ENCODE assay signal across 15 cellular contexts in genomic region chr11:15053201-15053685, GRCh38. TPM values are rescaled to one million over a fixed set of nuclear protein-coding genes. Genes with fewer than 3 reads are reported as not detected.
A peak's percentile ranks its signal among the peaks of the same experiment; 100 is the strongest.
DNase-seq lines count a peak whose midpoint lies in the region; ATAC-seq and TF ChIP-seq lines count a peak whose summit lies in the region.
"Had no signal": no experiment of that assay in that cellular context is flagged by ENCODE, and none has a peak within 500 bp of the region (broad histone marks: within the 10 kb centered on the region; RNA-seq: fewer than 3 reads in every experiment).

No MANE protein-coding gene starts in this region.

- peaks cover 5 to 7% of the 10 kb centered on the region in 2 donors for H3K27me3 Mint-ChIP-seq in CD4-positive, alpha-beta memory T cell

- no peaks in the 10 kb centered on the region for H3K4me1 Mint-ChIP-seq in CD4-positive, alpha-beta memory T cell

- intact Hi-C loops in CD4-positive, alpha-beta memory T cell (cut with micrococcal nuclease), result no loop called here
- intact Hi-C loops in left colon (cut with DNase I, micrococcal nuclease), result no loop called here

- H3K9me3 ChIP-seq in CD4-positive, alpha-beta memory T cell (ENCODE audit: control insufficient read depth in 1 of 2, low read length in 2 of 2), result no peaks in the 10 kb centered on the region
- H3K9me3 ChIP-seq: body of pancreas, SJSA1 had no signal

- DNase-seq in stimulated activated CD4-positive, alpha-beta T cell treated with anti-CD3 and anti-CD28 coated beads, Interleukin-1b, Interleukin-23, amount 100 ng/mL, for 48 hours, result peak; percentile 57
- no peak for DNase-seq in stimulated activated CD4-positive, alpha-beta T cell treated with anti-CD3 and anti-CD28 coated beads, Interleukin-4, amount 100 ng/mL, for 4 hours
- DNase-seq in RKO (ENCODE audit: low spot score), result peak; percentile 29
- DNase-seq in fibroblast of the aortic adventitia (ENCODE audit: low read depth), result peak; percentile 48
- no peak for DNase-seq in CD4-positive, alpha-beta memory T cell
- no peak for DNase-seq in left colon
- no peak for DNase-seq in globus pallidus (ENCODE audit: low spot score)
- DNase-seq: body of pancreas; C1 segment of cervical spinal cord; kidney; NCI-H187 treated with DMSO at 0.1 percent for 48 hours; retina; stimulated activated CD4-positive, alpha-beta T cell treated with anti-CD3 and anti-CD28 coated beads, Interleukin-4, amount 100 ng/mL, for 24 hours had no signal

- no peak overlapping the region for H3K4me3 ChIP-seq in fibroblast of the aortic adventitia (ENCODE audit: low read depth, low read length)
- H3K4me3 ChIP-seq in CD4-positive, alpha-beta memory T cell (ENCODE audit: low read length in 2 of 2), result no peak overlapping the region
- H3K4me3 ChIP-seq: body of pancreas, SJSA1 had no signal

- H3K27me3 ChIP-seq in CD4-positive, alpha-beta memory T cell (ENCODE audit: insufficient read depth, low read length), result no peaks in the 10 kb centered on the region
- H3K27me3 ChIP-seq: body of pancreas had no signal

- no peaks in the 10 kb centered on the region for H3K9me3 Mint-ChIP-seq in CD4-positive, alpha-beta memory T cell

- no peaks in the 10 kb centered on the region for H3K36me3 Mint-ChIP-seq in CD4-positive, alpha-beta memory T cell

- no peak overlapping the region for H3K27ac Mint-ChIP-seq in CD4-positive, alpha-beta memory T cell

- CTCF ChIA-PET in CD4-positive, alpha-beta memory T cell (lab: Charles Lee; ENCODE audit: partially characterized antibody), result no interaction called here

- no peak overlapping the region for H3K4me3 Mint-ChIP-seq in CD4-positive, alpha-beta memory T cell

- no peaks in the 10 kb centered on the region for H3K36me3 ChIP-seq in CD4-positive, alpha-beta memory T cell (ENCODE audit: insufficient read depth, low read length)
- H3K36me3 ChIP-seq: SJSA1 had no signal

- no peak overlapping the region for H3K27ac ChIP-seq in CD4-positive, alpha-beta memory T cell (ENCODE audit: low read depth, low read length)
- H3K27ac ChIP-seq: body of pancreas, SJSA1 had no signal

- POLR2A ChIA-PET in CD4-positive, alpha-beta memory T cell (lab: Charles Lee; ENCODE audit: partially characterized antibody), result no interaction called here

- TF ChIP-seq CTCF in fibroblast of the aortic adventitia (IDR thresholded peaks at IDR 0.05; ENCODE audit: insufficient read depth, low read length), result no peak

- ATAC-seq in GM18511 (IDR thresholded peaks at IDR 0.05; ENCODE audit: unreplicated experiment) (no peak), left colon (no peak)
- ATAC-seq: body of pancreas had no signal

- H3K4me1 ChIP-seq in CD4-positive, alpha-beta memory T cell (ENCODE audit: insufficient read depth, low read length), result no peaks in the 10 kb centered on the region
- H3K4me1 ChIP-seq: body of pancreas, SJSA1 had no signal

RNA-seq across cellular contexts. Expression of gene CALCB, which starts 20.1 kb away (rescaled TPM):
- total RNA-seq in fibroblast of the aortic adventitia (ENCODE audit: low replicate concordance) (not detected in 2 replicates), left colon (under 1 TPM in 1 of 2 donors, not detected in 1; 0.21 TPM)
- under 1 TPM; 0.33 to 0.52 TPM for total RNA-seq in CD4-positive, alpha-beta memory T cell
- under 1 TPM; 0.08 to 0.61 TPM for polyA plus RNA-seq in CD4-positive, alpha-beta memory T cell
- total RNA-seq: SJSA1 had no signal

Comparison
In these comparisons a context has a peak if more than half of its experiments do, and no peak if none do; other contexts are left out.
1. DNase-seq: peak in stimulated activated CD4-positive, alpha-beta T cell treated with anti-CD3 and anti-CD28 coated beads, Interleukin-1b, Interleukin-23, amount 100 ng/mL, for 48 hours (single experiment), RKO (single experiment) and fibroblast of the aortic adventitia (single experiment); none in stimulated activated CD4-positive, alpha-beta T cell treated with anti-CD3 and anti-CD28 coated beads, Interleukin-4, amount 100 ng/mL, for 4 hours (0 of 2), CD4-positive, alpha-beta memory T cell (0 of 5), left colon (0 of 2) and globus pallidus (single experiment).